Comparison of ENCODE assay signal across 9 cellular contexts in the genomic region with DNA sequence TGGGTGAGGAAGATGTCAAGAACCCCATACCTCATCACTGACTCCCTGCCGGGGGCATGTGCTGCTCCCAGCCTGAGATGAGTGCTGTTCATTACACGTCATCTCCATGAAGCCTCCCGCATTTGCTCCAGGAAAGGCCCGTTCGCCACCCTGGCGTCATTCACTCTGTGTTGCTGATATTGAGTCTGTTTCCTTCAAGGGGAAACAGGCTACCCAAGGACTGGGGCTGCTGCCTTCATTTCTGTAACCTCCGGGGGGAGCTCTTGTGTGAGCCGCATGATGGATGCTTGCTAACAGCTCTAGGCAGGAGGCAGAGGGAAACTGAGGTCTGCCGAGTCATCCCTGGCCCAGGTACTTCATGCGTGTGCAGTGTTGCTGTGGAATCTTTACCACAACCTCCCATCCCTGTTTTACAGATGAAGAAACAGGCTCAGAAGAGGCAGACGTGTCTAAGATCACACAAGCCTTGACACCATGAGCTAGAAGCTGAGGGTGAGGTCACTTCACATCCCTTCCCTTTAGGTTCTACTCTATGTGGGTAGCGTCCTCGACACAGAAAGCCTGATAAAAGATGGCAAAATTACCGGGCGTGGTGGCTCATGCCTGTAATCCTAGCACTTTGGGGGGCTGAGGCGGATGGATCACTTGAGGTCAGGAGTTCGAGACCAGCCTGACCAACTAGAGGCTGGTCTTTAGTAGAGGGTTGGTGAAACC. TPM values are rescaled to one million over a fixed set of nuclear protein-coding genes. Genes with fewer than 3 reads are reported as not detected.
DNase-seq lines count a peak whose midpoint lies in the region; ATAC-seq, FAIRE-seq and TF ChIP-seq lines count a peak whose summit lies in the region.
"Had no signal": no experiment of that assay in that cellular context is flagged by ENCODE, and none has a peak within 500 bp of the region (broad histone marks: within the 10 kb centered on the region; RNA-seq: fewer than 3 reads in every experiment).

No MANE protein-coding gene starts in this region.

- H3K4me3 ChIP-seq in SK-N-SH (ENCODE audit: low read depth in 2 of 2, low read length in 1 of 2) (no peak overlapping the region), PC-3 (ENCODE audit: low read length) (no peak overlapping the region), H1 (ENCODE audit: extremely low read depth in 1 of 4, insufficient read depth in 2 of 4, low read depth in 3 of 4, low read length in 4 of 4) (no peak overlapping the region), skeletal muscle satellite cell (ENCODE audit: low read length) (no peak overlapping the region)

- no peak overlapping the region for H3K9ac ChIP-seq in SK-N-SH
- H3K9ac ChIP-seq in PC-3 (ENCODE audit: low read length) = no peak overlapping the region
- no peak overlapping the region for H3K9ac ChIP-seq in H1 (replicated peaks in 1 of 4; ENCODE audit: extremely low read depth in 1 of 4, low read depth in 3 of 4, low read length in 3 of 4)
- no peak overlapping the region for H3K9ac ChIP-seq in skeletal muscle satellite cell (ENCODE audit: low read depth, low read length)

- ATAC-seq in SK-N-SH treated with all-trans-retinoic acid at 6 μM for 48 hours (no peak), PC-3 (no peak), HG02885 (IDR thresholded peaks at IDR 0.05; ENCODE audit: poor library complexity, unreplicated experiment) (no peak), GM21786 (IDR thresholded peaks at IDR 0.05; ENCODE audit: unreplicated experiment) (no peak)

- TF ChIP-seq POLR2A in H1 (IDR thresholded peaks at IDR 0.05; ENCODE audit: control extremely low read depth in 1 of 2, low read depth in 2 of 2, low read length in 2 of 2) = no peak

- H2BK20ac ChIP-seq in H1 (ENCODE audit: low read length) = no peak overlapping the region

- 0 out of 2 replicates have a peak overlapping the region, but pooled peaks have one; percentile 25 for H2AK5ac ChIP-seq in H1 (ENCODE audit: low read depth, low read length)

- no peak overlapping the region for H3K56ac ChIP-seq in H1 (replicated peaks; ENCODE audit: insufficient read length, low read depth, low read length)

- H3K4me2 ChIP-seq in SK-N-SH = peak overlapping the region; percentile 32; the same call in 1 of the 2 replicates
- no peak overlapping the region for H3K4me2 ChIP-seq in PC-3 (ENCODE audit: low read length)
- peak overlapping the region in 1 of 2 experiments; percentile 34; a peak in 2 of 4 replicates for H3K4me2 ChIP-seq in H1 (ENCODE audit: insufficient read depth in 1 of 2, low read depth in 2 of 2, low read length in 2 of 2)
- H3K4me2 ChIP-seq in skeletal muscle satellite cell (ENCODE audit: low read length) = peak overlapping the region; percentile 48

- H3F3A ChIP-seq in SK-N-SH (replicated peaks; ENCODE audit: insufficient read depth) = peaks cover 32% of the 10 kb centered on the region
- H3F3A ChIP-seq in PC-3 (ENCODE audit: low read length, unreplicated experiment) = no peaks in the 10 kb centered on the region

- no peaks in the 10 kb centered on the region for H3K9me2 ChIP-seq in SK-N-SH
- H3K9me2 ChIP-seq in PC-3 (replicated peaks; ENCODE audit: low read length) = no peaks in the 10 kb centered on the region

- peak overlapping the region; percentile 40; the same call in 1 of the 2 replicates for H2BK12ac ChIP-seq in H1 (ENCODE audit: low read depth, low read length)

- POLR2A ChIA-PET in SK-N-SH (lab: Yijun Ruan, JAX) = no interaction called here
- POLR2A ChIA-PET in PC-3 (lab: Charles Lee; ENCODE audit: unreplicated experiment) = no interaction called here
- POLR2A ChIA-PET in H1 (lab: Charles Lee; ENCODE audit: partially characterized antibody) = interaction anchor here (0.9 to 2.3 kb wide), 4 partner anchors 13 to 257 kb away, joined by 3 to 7 read pairs (median 4); partner anchors contain the start of genes RUSF1 and ZNF843

- intact Hi-C loops in PC-3 (cut with micrococcal nuclease) = loop anchor here (5.0 to 10.0 kb wide), 2 partner anchors 251 to 383 kb away; partner anchors contain the start of genes PYCARD, ZNF646 and ZNF668

- DNase-seq in SK-N-SH (peak; percentile 12), PC-3 (no peak), H1 (ENCODE audit: low read depth in 1 of 2, low spot score in 2 of 2) (peak in 1 of 2 experiments; percentile 73), frontal cortex (ENCODE audit: low spot score in 2 of 2) (no peak)
- DNase-seq: NCI-H2171 treated with DMSO at 0.1 percent for 48 hours had no signal

- no peak overlapping the region for H2BK15ac ChIP-seq in H1 (ENCODE audit: low read length)

- 0 out of 2 replicates have a peak, but pooled peaks have one; percentile 6 for TF ChIP-seq RAD21 in SK-N-SH (IDR thresholded peaks at IDR 0.05; ENCODE audit: low read length)
- TF ChIP-seq RAD21 in H1 (IDR thresholded peaks at IDR 0.05 in 1 of 2, conservative IDR thresholded peaks at IDR 0.05 in 1 of 2; ENCODE audit: low read depth in 2 of 2, low read length in 2 of 2) = peak; percentile 51 to 59

- TF ChIP-seq CTCF in SK-N-SH (IDR thresholded peaks at IDR 0.05) (peak; percentile 40), PC-3 (conservative IDR thresholded peaks at IDR 0.05; ENCODE audit: low read depth, low read length) (peak; percentile 34), H1 (IDR thresholded peaks at IDR 0.05; ENCODE audit: control extremely low read depth in 1 of 3, insufficient read depth in 1 of 3, low read depth in 1 of 3, low read length in 3 of 3) (peak; percentile 60 to 81 (median 65))

- H3K4ac ChIP-seq in H1 (replicated peaks; ENCODE audit: insufficient read length, low read depth, low read length) = no peak overlapping the region

- TF ChIP-seq EP300 in SK-N-SH (IDR thresholded peaks at IDR 0.05; ENCODE audit: borderline replicate concordance in 1 of 2, low read depth in 1 of 2, low read length in 1 of 2) = no peak
- TF ChIP-seq EP300 in H1 (IDR thresholded peaks at IDR 0.05; ENCODE audit: borderline replicate concordance in 1 of 2, low read depth in 2 of 2, low read length in 2 of 2) = no peak

- BruUV-seq in PC-3 (replicated peaks; lab: Mats Ljungman, UMichigan) = no TSS peak

- no peak overlapping the region for H4K91ac ChIP-seq in H1 (replicated peaks; ENCODE audit: insufficient read length, low read length)

- no peak overlapping the region for H3K14ac ChIP-seq in H1 (ENCODE audit: insufficient read length)

- H2AFZ ChIP-seq in SK-N-SH (ENCODE audit: low read depth) (no peak overlapping the region), PC-3 (ENCODE audit: low read length) (no peak overlapping the region), H1 (ENCODE audit: low read length) (no peak overlapping the region)

- no peak overlapping the region for H3K18ac ChIP-seq in H1 (ENCODE audit: extremely low read depth, low read length)

- H2BK5ac ChIP-seq in H1 (ENCODE audit: low read depth, low read length) = no peak overlapping the region; the same call in 1 of the 2 replicates

- H3K27ac ChIP-seq in SK-N-SH (ENCODE audit: low read depth in 2 of 2, low read length in 1 of 2) (no peak overlapping the region), PC-3 (ENCODE audit: low read length) (no peak overlapping the region), H1 (ENCODE audit: low read depth, low read length) (no peak overlapping the region)

- H3K4me1 ChIP-seq in SK-N-SH (ENCODE audit: control insufficient read depth in 1 of 2, insufficient read depth in 2 of 2, low read depth in 1 of 2, low read length in 1 of 2) (peaks cover 46 to 57% of the 10 kb centered on the region in 2 experiments; a peak in 3 of 4 replicates), PC-3 (ENCODE audit: insufficient read depth, low read length) (peaks cover 31% of the 10 kb centered on the region), H1 (replicated peaks in 1 of 4; ENCODE audit: control insufficient read depth in 3 of 4, insufficient read depth in 4 of 4, low read length in 3 of 4) (peaks cover 8 to 31% (median 16%) of the 10 kb centered on the region in 4 experiments), skeletal muscle satellite cell (ENCODE audit: control insufficient read depth, insufficient read depth, low read length) (peaks cover 65% of the 10 kb centered on the region)

- peaks cover 11% of the 10 kb centered on the region; the same call in 1 of the 2 replicates for H3K23me2 ChIP-seq in H1 (ENCODE audit: low read depth, low read length)

- H4K8ac ChIP-seq in H1 (ENCODE audit: extremely low read depth, insufficient read depth, low read length) = no peak overlapping the region

- H4K20me1 ChIP-seq in SK-N-SH (ENCODE audit: insufficient read depth) = peaks cover 38% of the 10 kb centered on the region
- no peaks in the 10 kb centered on the region for H4K20me1 ChIP-seq in PC-3 (ENCODE audit: low read length)
- H4K20me1 ChIP-seq in H1 (replicated peaks in 1 of 2; ENCODE audit: control insufficient read depth in 1 of 2, insufficient read depth in 2 of 2, low read length in 2 of 2) = peaks cover 14 to 30% of the 10 kb centered on the region in 2 experiments

- FAIRE-seq in H1 (lab: Jason Lieb, UNC) (no peak), frontal cortex (lab: Jason Lieb, UNC) (no peak)

- H3K79me1 ChIP-seq in H1 (ENCODE audit: low read depth, low read length) = peaks cover 8% of the 10 kb centered on the region

- H4K5ac ChIP-seq in H1 (ENCODE audit: insufficient read length, low read depth, low read length) = no peak overlapping the region

- no peaks in the 10 kb centered on the region for H3K9me3 ChIP-seq in SK-N-SH
- no peaks in the 10 kb centered on the region for H3K9me3 ChIP-seq in PC-3 (ENCODE audit: low read length)
- no peaks in the 10 kb centered on the region for H3K9me3 ChIP-seq in H1 (ENCODE audit: insufficient read depth in 2 of 2, low read depth in 1 of 2, low read length in 1 of 2)
- no peaks in the 10 kb centered on the region for H3K9me3 ChIP-seq in skeletal muscle satellite cell (replicated peaks; ENCODE audit: low read length)

- H3K79me2 ChIP-seq in SK-N-SH (ENCODE audit: insufficient read depth) = peaks cover 61% of the 10 kb centered on the region
- peaks cover 17% of the 10 kb centered on the region; the same call in 1 of the 2 replicates for H3K79me2 ChIP-seq in PC-3 (ENCODE audit: low read length)
- H3K79me2 ChIP-seq in H1 (ENCODE audit: control insufficient read depth in 1 of 2, insufficient read depth in 2 of 2, low read length in 2 of 2) = peaks cover 0 to 28% of the 10 kb centered on the region in 2 experiments; a peak in 2 of 4 replicates

- no peak overlapping the region for H2BK120ac ChIP-seq in H1 (replicated peaks; ENCODE audit: low read depth, low read length)

- H3K23ac ChIP-seq in H1 (ENCODE audit: insufficient read length) = no peak overlapping the region

- CTCF ChIA-PET in SK-N-SH (lab: Yijun Ruan, JAX) (interaction anchor here (0.6 to 8.0 kb wide), 5 partner anchors 12 to 502 kb away, joined by 3 to 80 read pairs (median 3); partner anchors contain the start of genes HSD3B7 and ZNF843), PC-3 (lab: Charles Lee) (no interaction called here), H1 (lab: Charles Lee; ENCODE audit: partially characterized antibody) (interaction anchor here (0.6 to 3.6 kb wide), 22 partner anchors 12 to 472 kb away, joined by 3 to 25 read pairs (median 4); partner anchors contain the start of genes AHSP, HSD3B7, PYDC1 and ZNF267)

- 82% methylated on average over 17 of the region's 17 CpGs for WGBS in SK-N-SH (ENCODE audit: low lambda C conversion rate)
- WGBS in H1 (ENCODE audit: extremely low coverage in 1 of 2, insufficient coverage in 1 of 2, insufficient read length in 1 of 2, insufficient replicate concordance in 2 of 2, low coverage in 1 of 2, low lambda C conversion rate in 2 of 2, missing lambda C conversion rate in 1 of 2), 2 experiments = 80% methylated on average over 17 of the region's 17 CpGs; no CpG with 5 or more reads in 1 of the 2 experiments

- peaks cover 3 to 10% of the 10 kb centered on the region in 2 experiments for H3K36me3 ChIP-seq in SK-N-SH (replicated peaks in 1 of 2; ENCODE audit: control insufficient read depth in 1 of 2, insufficient read depth in 2 of 2, low read length in 1 of 2)
- no peaks in the 10 kb centered on the region for H3K36me3 ChIP-seq in PC-3 (ENCODE audit: low read depth, low read length)
- no peaks in the 10 kb centered on the region for H3K36me3 ChIP-seq in H1 (ENCODE audit: control insufficient read depth in 2 of 4, insufficient read depth in 4 of 4, low read length in 3 of 4)
- H3K36me3 ChIP-seq in skeletal muscle satellite cell (ENCODE audit: insufficient read depth, low read length) = peaks cover 7% of the 10 kb centered on the region

- H3K27me3 ChIP-seq in SK-N-SH (ENCODE audit: insufficient read depth) = no peaks in the 10 kb centered on the region
- no peaks in the 10 kb centered on the region for H3K27me3 ChIP-seq in PC-3 (ENCODE audit: low read length)
- H3K27me3 ChIP-seq in H1 (replicated peaks in 1 of 4; ENCODE audit: control insufficient read depth in 3 of 4, extremely low read depth in 1 of 4, insufficient read depth in 3 of 4, low read length in 3 of 4) = no peaks in the 10 kb centered on the region
- H3K27me3 ChIP-seq in skeletal muscle satellite cell (ENCODE audit: control insufficient read depth, insufficient read depth, low read length) = no peaks in the 10 kb centered on the region

RNA-seq across cellular contexts. Expression of gene ARMC5, which starts 3.5 kb away (rescaled TPM):
- polyA plus RNA-seq in SK-N-SH (2012; rRNA removed) = 7.0 and 8.9 TPM in 2 replicates
- 3.1 and 4.3 TPM in 2 replicates for polyA plus RNA-seq in SK-N-SH (2012; cell fraction: cytosol; rRNA removed)
- polyA plus RNA-seq in SK-N-SH (2012; cell fraction: nucleus; rRNA removed) = 27.4 and 34.6 TPM in 2 replicates
- 5.4 and 5.8 TPM in 2 replicates for total RNA-seq in PC-3 (2014; rRNA removed)
- 8.7 and 8.9 TPM in 2 replicates for total RNA-seq in H1 (2021; fragmentation: NEBNext Ultra II Directional; extraction: Animal tissue kit (Norgen Biotek cat#: 25700))
- 7.8 and 16.4 TPM in 2 replicates for polyA plus RNA-seq in H1 (2011; rRNA removed)
- polyA plus RNA-seq in H1 (2011; cell fraction: cytosol; rRNA removed) = 7.8 TPM
- polyA plus RNA-seq in H1 (2011; cell fraction: nucleus; rRNA removed) = 29.9 TPM
- 5.1 to 9.5 TPM (median 8.8 TPM) in 4 replicates for polyA plus RNA-seq in H1 (2012, experiment 1 of 2)
- 7.5 TPM for polyA plus RNA-seq in H1 (2012, experiment 2 of 2)
- 7.8 TPM for polyA plus RNA-seq in H1 (2013, experiment 1 of 2)
- 6.2 TPM for polyA plus RNA-seq in H1 (2013, experiment 2 of 2)
- 3.4 TPM in 2 replicates for polyA minus RNA-seq in H1 (2011; rRNA and poly(A)+ RNA removed)
- 5.3 TPM for polyA minus RNA-seq in H1 (2011; cell fraction: cytosol; rRNA and poly(A)+ RNA removed)
- polyA minus RNA-seq in H1 (2011; cell fraction: nucleus; rRNA and poly(A)+ RNA removed) = 10.0 TPM
- 8.9 and 10.7 TPM in 2 replicates for total RNA-seq in skeletal muscle satellite cell (2012; rRNA removed)
- 10.6 TPM for total RNA-seq in frontal cortex

RNA-seq across cellular contexts. Expression of gene ZNF843, which starts 13.2 kb away (rescaled TPM):
- polyA plus RNA-seq in SK-N-SH (2012; rRNA removed) = 0.45 and 0.61 TPM in 2 replicates
- polyA plus RNA-seq in SK-N-SH (2012; cell fraction: cytosol; rRNA removed) = 0.28 and 0.49 TPM in 2 replicates
- 0.35 and 0.46 TPM in 2 replicates for polyA plus RNA-seq in SK-N-SH (2012; cell fraction: nucleus; rRNA removed)
- total RNA-seq in PC-3 (2014; rRNA removed) = 0.52 TPM in 1 of 2 replicates, not detected in the other
- 0.15 and 0.19 TPM in 2 replicates for total RNA-seq in H1 (2021; fragmentation: NEBNext Ultra II Directional; extraction: Animal tissue kit (Norgen Biotek cat#: 25700))
- 0.32 and 0.36 TPM in 2 replicates for polyA plus RNA-seq in H1 (2011; rRNA removed)
- 0.28 TPM for polyA plus RNA-seq in H1 (2011; cell fraction: cytosol; rRNA removed)
- polyA plus RNA-seq in H1 (2011; cell fraction: nucleus; rRNA removed) = 0.27 TPM
- polyA plus RNA-seq in H1 (2012, experiment 1 of 2) = 0.08 to 0.17 TPM (median 0.11 TPM) in 4 replicates
- polyA plus RNA-seq in H1 (2012, experiment 2 of 2) = 0.18 TPM
- polyA plus RNA-seq in H1 (2013, experiment 1 of 2) = 0.10 TPM
- 0.15 TPM for polyA plus RNA-seq in H1 (2013, experiment 2 of 2)
- 0.29 and 0.32 TPM in 2 replicates for polyA minus RNA-seq in H1 (2011; rRNA and poly(A)+ RNA removed)
- not detected for polyA minus RNA-seq in H1 (2011; cell fraction: cytosol; rRNA and poly(A)+ RNA removed)
- 0.30 TPM for polyA minus RNA-seq in H1 (2011; cell fraction: nucleus; rRNA and poly(A)+ RNA removed)
- 0.51 and 0.66 TPM in 2 replicates for total RNA-seq in skeletal muscle satellite cell (2012; rRNA removed)
- total RNA-seq in frontal cortex = 0.41 TPM

RNA-seq across cellular contexts. Expression of gene TGFB1I1, which starts 16.2 kb away (rescaled TPM):
- polyA plus RNA-seq in SK-N-SH (2012; rRNA removed) (29.7 and 30.4 TPM in 2 replicates), H1 (2011; rRNA removed) (4.8 and 5.6 TPM in 2 replicates)
- 15.3 and 29.1 TPM in 2 replicates for polyA plus RNA-seq in SK-N-SH (2012; cell fraction: cytosol; rRNA removed)
- polyA plus RNA-seq in SK-N-SH (2012; cell fraction: nucleus; rRNA removed) = 90.7 and 142 TPM in 2 replicates
- total RNA-seq in PC-3 (2014; rRNA removed) (11.2 and 12.5 TPM in 2 replicates), frontal cortex (1.2 TPM)
- total RNA-seq in H1 (2021; fragmentation: NEBNext Ultra II Directional; extraction: Animal tissue kit (Norgen Biotek cat#: 25700)) = 5.8 and 7.0 TPM in 2 replicates
- 2.8 TPM for polyA plus RNA-seq in H1 (2011; cell fraction: cytosol; rRNA removed)
- polyA plus RNA-seq in H1 (2011; cell fraction: nucleus; rRNA removed) = 5.2 TPM
- 3.1 to 6.8 TPM (median 6.4 TPM) in 4 replicates for polyA plus RNA-seq in H1 (2012, experiment 1 of 2)
- polyA plus RNA-seq in H1 (2012, experiment 2 of 2) = 6.7 TPM
- polyA plus RNA-seq in H1 (2013, experiment 1 of 2) = 5.6 TPM
- 5.3 TPM for polyA plus RNA-seq in H1 (2013, experiment 2 of 2)
- 1.4 and 3.4 TPM in 2 replicates for polyA minus RNA-seq in H1 (2011; rRNA and poly(A)+ RNA removed)
- 4.8 TPM for polyA minus RNA-seq in H1 (2011; cell fraction: cytosol; rRNA and poly(A)+ RNA removed)
- 5.4 TPM for polyA minus RNA-seq in H1 (2011; cell fraction: nucleus; rRNA and poly(A)+ RNA removed)
- 24.3 and 34.5 TPM in 2 replicates for total RNA-seq in skeletal muscle satellite cell (2012; rRNA removed)

RNA-seq across cellular contexts. Expression of gene SLC5A2, which starts 27.2 kb away (rescaled TPM):
- polyA plus RNA-seq in SK-N-SH (2012; rRNA removed) = 0.31 and 0.58 TPM in 2 replicates
- polyA plus RNA-seq in SK-N-SH (2012; cell fraction: cytosol; rRNA removed) = 0.12 and 0.14 TPM in 2 replicates
- polyA plus RNA-seq in SK-N-SH (2012; cell fraction: nucleus; rRNA removed) = 2.5 and 2.6 TPM in 2 replicates
- 0.11 TPM in 1 of 2 replicates, not detected in the other for total RNA-seq in PC-3 (2014; rRNA removed)
- total RNA-seq in H1 (2021; fragmentation: NEBNext Ultra II Directional; extraction: Animal tissue kit (Norgen Biotek cat#: 25700)) = 0.56 and 1.1 TPM in 2 replicates
- polyA plus RNA-seq in H1 (2011; rRNA removed) = 4.1 and 4.4 TPM in 2 replicates
- 2.4 TPM for polyA plus RNA-seq in H1 (2011; cell fraction: cytosol; rRNA removed)
- 5.1 TPM for polyA plus RNA-seq in H1 (2011; cell fraction: nucleus; rRNA removed)
- 3.1 to 5.5 TPM (median 4.1 TPM) in 4 replicates for polyA plus RNA-seq in H1 (2012, experiment 1 of 2)
- polyA plus RNA-seq in H1 (2012, experiment 2 of 2) = 2.7 TPM
- 1.0 TPM for polyA plus RNA-seq in H1 (2013, experiment 1 of 2)
- polyA plus RNA-seq in H1 (2013, experiment 2 of 2) = 0.77 TPM
- polyA minus RNA-seq in H1 (2011; rRNA and poly(A)+ RNA removed) = 1.4 and 1.8 TPM in 2 replicates
- 0.81 TPM for polyA minus RNA-seq in H1 (2011; cell fraction: cytosol; rRNA and poly(A)+ RNA removed)
- 5.9 TPM for polyA minus RNA-seq in H1 (2011; cell fraction: nucleus; rRNA and poly(A)+ RNA removed)
- total RNA-seq in skeletal muscle satellite cell (2012; rRNA removed) = not detected in 2 replicates
- 1.2 TPM for total RNA-seq in frontal cortex

RNA-seq across cellular contexts. Expression of gene COX6A2, which starts 27.6 kb away (rescaled TPM):
- polyA plus RNA-seq in SK-N-SH (2012; rRNA removed) (not detected in 2 replicates), H1 (2011; rRNA removed) (0.79 and 1.6 TPM in 2 replicates)
- not detected in 2 replicates for polyA plus RNA-seq in SK-N-SH (2012; cell fraction: cytosol; rRNA removed)
- polyA plus RNA-seq in SK-N-SH (2012; cell fraction: nucleus; rRNA removed) = not detected in 2 replicates
- total RNA-seq in PC-3 (2014; rRNA removed) (not detected in 2 replicates), frontal cortex (not detected)
- total RNA-seq in H1 (2021; fragmentation: NEBNext Ultra II Directional; extraction: Animal tissue kit (Norgen Biotek cat#: 25700)) = not detected in 2 replicates
- polyA plus RNA-seq in H1 (2011; cell fraction: cytosol; rRNA removed) = not detected
- 1.4 TPM for polyA plus RNA-seq in H1 (2011; cell fraction: nucleus; rRNA removed)
- 1.3 to 3.0 TPM (median 2.3 TPM) in 3 of 4 replicates, not detected in the other for polyA plus RNA-seq in H1 (2012, experiment 1 of 2)
- polyA plus RNA-seq in H1 (2012, experiment 2 of 2) = not detected
- 2.7 TPM for polyA plus RNA-seq in H1 (2013, experiment 1 of 2)
- 1.3 TPM for polyA plus RNA-seq in H1 (2013, experiment 2 of 2)
- not detected in 2 replicates for polyA minus RNA-seq in H1 (2011; rRNA and poly(A)+ RNA removed)
- not detected for polyA minus RNA-seq in H1 (2011; cell fraction: cytosol; rRNA and poly(A)+ RNA removed)
- 2.9 TPM for polyA minus RNA-seq in H1 (2011; cell fraction: nucleus; rRNA and poly(A)+ RNA removed)
- 2.6 TPM in 1 of 2 replicates, not detected in the other for total RNA-seq in skeletal muscle satellite cell (2012; rRNA removed)

Comparison
In these comparisons a context has a peak if more than half of its experiments do, and no peak if none do; other contexts are left out.
1. Of the 17 proteins assayed by ChIP-seq in both H1 and SK-N-SH: peak only in H1: MAX; only in SK-N-SH: none; in both: CTCF and RAD21; in neither: 14.